ENCODE assay signal across 23 cellular contexts in genomic region chr2:152433814-152434213, GRCh38.
DNase-seq lines count a peak whose midpoint lies in the region; ATAC-seq and TF ChIP-seq lines count a peak whose summit lies in the region.
"Had no signal": no experiment of that assay in that cellular context is flagged by ENCODE, and none has a peak within 500 bp of the region (broad histone marks: within the 10 kb centered on the region; RNA-seq: fewer than 3 reads in every experiment).

No MANE protein-coding gene starts in this region.

- H3K27ac ChIP-seq in BLaER1 treated with 17β-estradiol and CSF1 and Interleukin-3, amounts not matched to agents 10 nM and 100 nM = peak overlapping the region; percentile 75 to 96 (median 92); a peak in 21 of 22 replicates
- H3K27ac ChIP-seq in angular gyrus (ENCODE audit: low read depth, low read length) (peak overlapping the region; percentile 77), iPS-20b (ENCODE audit: low read length) (no peak overlapping the region), subcutaneous abdominal adipose tissue (ENCODE audit: low read depth, low read length) (peak overlapping the region; percentile 79)
- no peak overlapping the region for H3K27ac ChIP-seq in effector memory CD4-positive, alpha-beta T cell (ENCODE audit: insufficient read depth, low read length, poor library complexity, severe bottlenecking)

- H3K9ac ChIP-seq in BLaER1 treated with 17β-estradiol and CSF1 and Interleukin-3, amounts not matched to agents 10 nM and 100 nM = peak overlapping the region in 9 of 11 experiments; percentile 68 to 82 (median 79); a peak in 11 of 22 replicates
- no peak overlapping the region for H3K9ac ChIP-seq in iPS-20b (ENCODE audit: low read depth, low read length)
- H3K9ac ChIP-seq in subcutaneous abdominal adipose tissue (ENCODE audit: low read length in 5 of 5) = no peak overlapping the region

- peaks cover 70 to 100% (median 95%) of the 10 kb centered on the region in 10 experiments for H3K4me1 ChIP-seq in BLaER1 treated with 17β-estradiol and CSF1 and Interleukin-3, amounts not matched to agents 10 nM and 100 nM
- H3K4me1 ChIP-seq in iPS-20b (ENCODE audit: insufficient read depth, low read length) (peaks cover 60% of the 10 kb centered on the region), subcutaneous abdominal adipose tissue (ENCODE audit: control insufficient read depth in 5 of 5, insufficient read depth in 5 of 5, low read length in 5 of 5) (peaks cover 3 to 56% (median 31%) of the 10 kb centered on the region in 5 donors)
- no peaks in the 10 kb centered on the region for H3K4me1 ChIP-seq in effector memory CD4-positive, alpha-beta T cell (ENCODE audit: control insufficient read depth, insufficient read depth, low read length, poor library complexity, severe bottlenecking)

- TF ChIP-seq POLR2A in erythroblast (IDR thresholded peaks at IDR 0.05; ENCODE audit: low read length) = no peak

- H3K36me3 ChIP-seq in BLaER1 treated with 17β-estradiol and CSF1 and Interleukin-3, amounts not matched to agents 10 nM and 100 nM = peaks cover 0 to 53% (median 12%) of the 10 kb centered on the region in 11 experiments; a peak in 14 of 22 replicates
- H3K36me3 ChIP-seq in iPS-20b (ENCODE audit: insufficient read depth, low read depth, low read length) (no peaks in the 10 kb centered on the region), subcutaneous abdominal adipose tissue (ENCODE audit: control insufficient read depth in 5 of 5, insufficient read depth in 5 of 5, low read length in 5 of 5) (no peaks in the 10 kb centered on the region)
- H3K36me3 ChIP-seq in effector memory CD4-positive, alpha-beta T cell (ENCODE audit: control insufficient read depth, insufficient read depth, low read length) = no peaks in the 10 kb centered on the region

- DNase-seq in erythroblast (lab: John Stamatoyannopoulos, UW) (no peak), NCI-H146 (lab: John Stamatoyannopoulos, UW) (no peak)
- no peak for DNase-seq in effector memory CD4-positive, alpha-beta T cell
- DNase-seq: activated CD8-positive, alpha-beta memory T cell treated with anti-CD3 and anti-CD28 coated beads, Interleukin-2, amount 10 ng/mL, durations not matched to agents 7 days and 5 days; activated T-cell treated with anti-CD3 and anti-CD28 coated beads, Interleukin-2, amount 50 U/mL, for 48 hours; CD4-positive, alpha-beta memory T cell; HFFc6; islet precursor cell; KBM-7; naive thymus-derived CD8-positive, alpha-beta T cell; NCI-H1105; NCI-H187 treated with DMSO at 0.1 percent for 48 hours; NCI-H2171 treated with DMSO at 0.1 percent for 48 hours; NCI-H510A treated with DMSO at 0.1 percent for 48 hours; PC-9; stimulated activated CD4-positive, alpha-beta T cell treated with anti-CD3 and anti-CD28 coated beads, Interleukin-15, amount 100 ng/mL, for 24 hours; stimulated activated CD4-positive, alpha-beta T cell treated with anti-CD3 and anti-CD28 coated beads, Interleukin-4, amount 100 ng/mL, for 4 hours had no signal

- H3K9me3 ChIP-seq in BLaER1 treated with 17β-estradiol and CSF1 and Interleukin-3, amounts not matched to agents 10 nM and 100 nM (replicated peaks in 1 of 11) = peaks cover 0 to 7% (median 0%) of the 10 kb centered on the region in 11 experiments; a peak in 1 of 22 replicates
- H3K9me3 ChIP-seq in iPS-20b (ENCODE audit: insufficient read depth, low read depth, low read length) (no peaks in the 10 kb centered on the region), subcutaneous abdominal adipose tissue (ENCODE audit: control insufficient read depth in 5 of 5, low read length in 5 of 5) (no peaks in the 10 kb centered on the region)
- H3K9me3 ChIP-seq in effector memory CD4-positive, alpha-beta T cell (ENCODE audit: control insufficient read depth, low read length) = no peaks in the 10 kb centered on the region

- H3K4me2 ChIP-seq in BLaER1 treated with 17β-estradiol and CSF1 and Interleukin-3, amounts not matched to agents 10 nM and 100 nM = peak overlapping the region; percentile 68 to 95 (median 82)
- H3K4me2 ChIP-seq: PC-9 had no signal

- no peaks in the 10 kb centered on the region for H3K27me3 ChIP-seq in BLaER1 treated with 17β-estradiol and CSF1 and Interleukin-3, amounts not matched to agents 10 nM and 100 nM
- H3K27me3 ChIP-seq in iPS-20b (ENCODE audit: insufficient read depth, low read length) (no peaks in the 10 kb centered on the region), subcutaneous abdominal adipose tissue (ENCODE audit: control insufficient read depth in 5 of 5, insufficient read depth in 4 of 5, low read length in 5 of 5) (no peaks in the 10 kb centered on the region)
- H3K27me3 ChIP-seq in effector memory CD4-positive, alpha-beta T cell (replicated peaks; ENCODE audit: control insufficient read depth, insufficient read depth, low read length, poor library complexity, severe bottlenecking) = no peaks in the 10 kb centered on the region

- no peak overlapping the region for H3K4me3 ChIP-seq in BLaER1 treated with 17β-estradiol and CSF1 and Interleukin-3, amounts not matched to agents 10 nM and 100 nM
- H3K4me3 ChIP-seq in iPS-20b (ENCODE audit: low read length) (peak overlapping the region; percentile 6; the same call in 1 of the 2 replicates), subcutaneous abdominal adipose tissue (ENCODE audit: low read depth in 1 of 5, low read length in 5 of 5) (no peak overlapping the region)
- no peak overlapping the region for H3K4me3 ChIP-seq in effector memory CD4-positive, alpha-beta T cell (ENCODE audit: insufficient read depth, low read depth, low read length, poor library complexity, severe bottlenecking)
- H3K4me3 ChIP-seq: PC-9 had no signal

- H4K20me1 ChIP-seq in BLaER1 treated with 17β-estradiol and CSF1 and Interleukin-3, amounts not matched to agents 10 nM and 100 nM = peaks cover 0 to 48% (median 3%) of the 10 kb centered on the region in 11 experiments; a peak in 6 of 22 replicates

- no peak for ATAC-seq in HG02840 (IDR thresholded peaks at IDR 0.05; ENCODE audit: low FRiP score, unreplicated experiment)
- ATAC-seq: activated CD8-positive, alpha-beta memory T cell treated with anti-CD3 and anti-CD28 coated beads, Interleukin-2, amount 10 ng/mL, durations not matched to agents 7 days and 5 days; naive thymus-derived CD8-positive, alpha-beta T cell; SK-N-SH treated with all-trans-retinoic acid at 6 μM for 48 hours had no signal

Comparison
In these comparisons a context has a peak if more than half of its experiments do, and no peak if none do; other contexts are left out.
1. H3K27ac ChIP-seq: peak in BLaER1 treated with 17β-estradiol and CSF1 and Interleukin-3, amounts not matched to agents 10 nM and 100 nM (11 of 11), angular gyrus (single experiment) and subcutaneous abdominal adipose tissue (single experiment); none in iPS-20b (single experiment) and effector memory CD4-positive, alpha-beta T cell (single experiment).
2. H3K9ac ChIP-seq: peak in BLaER1 treated with 17β-estradiol and CSF1 and Interleukin-3, amounts not matched to agents 10 nM and 100 nM (9 of 11); none in iPS-20b (single experiment) and subcutaneous abdominal adipose tissue (0 of 5).